ENCODE assay signal across 8 cellular contexts in genomic region chr5:173057062-173057924, GRCh38. TPM values are rescaled to one million over a fixed set of nuclear protein-coding genes. Genes with fewer than 3 reads are reported as not detected.
DNase-seq lines count a peak whose midpoint lies in the region; ATAC-seq, FAIRE-seq and TF ChIP-seq lines count a peak whose summit lies in the region.

No MANE protein-coding gene starts in this region.

- peak overlapping the region; percentile 93 for H3K4me3 Mint-ChIP-seq in T-helper 17 cell

- H3K27ac ChIP-seq in angular gyrus (ENCODE audit: low read depth, low read length) = peak overlapping the region; percentile 96
- H3K27ac ChIP-seq in right atrium auricular region = peak overlapping the region; percentile 99 to 100
- H3K27ac ChIP-seq in psoas muscle = peak overlapping the region; percentile 100

- H3K4me3 ChIP-seq in right atrium auricular region = peak overlapping the region; percentile 83 to 100
- H3K4me3 ChIP-seq in psoas muscle = peak overlapping the region; percentile 100

- H3K9me3 ChIP-seq in T-helper 17 cell (ENCODE audit: control insufficient read depth, low read length, poor library complexity, severe bottlenecking) = no peaks in the 10 kb centered on the region
- H3K9me3 ChIP-seq in right atrium auricular region = no peaks in the 10 kb centered on the region
- H3K9me3 ChIP-seq in psoas muscle = no peaks in the 10 kb centered on the region

- no peaks in the 10 kb centered on the region for H3K36me3 Mint-ChIP-seq in T-helper 17 cell (ENCODE audit: low read depth)

- 0 to 1% (median 0%) methylated on average over 34 to 38 of the region's 38 CpGs for WGBS in psoas muscle, 3 donors

- H3K4me1 ChIP-seq in right atrium auricular region (peaks cover 0 to 30% of the 10 kb centered on the region in 2 donors), psoas muscle (peaks cover 29% of the 10 kb centered on the region)

- H3K36me3 ChIP-seq in right atrium auricular region = no peaks in the 10 kb centered on the region
- no peaks in the 10 kb centered on the region for H3K36me3 ChIP-seq in psoas muscle (ENCODE audit: insufficient read depth in 1 of 2, low read depth in 1 of 2)

- H3K27me3 ChIP-seq in right atrium auricular region (no peaks in the 10 kb centered on the region), psoas muscle (ENCODE audit: insufficient read depth in 3 of 3, low read length in 2 of 3) (no peaks in the 10 kb centered on the region)

- intact Hi-C loops in psoas muscle (cut with DNase I) = loop anchor here (5.0 to 10.0 kb wide), 3 partner anchors 72 to 88 kb away; partner anchors contain the start of genes ATP6V0E1 (in 2 of the 2) and BNIP1 (in 1 of the 2)

- peak; percentile 30 for FAIRE-seq in urothelium cell line (lab: Jason Lieb, UNC)

- TF ChIP-seq CTCF in right atrium auricular region (IDR thresholded peaks at IDR 0.05) (no peak), psoas muscle (IDR thresholded peaks at IDR 0.05) (no peak)

- DNase-seq in NCI-H1694 treated with DMSO at 0.1 percent for 48 hours (lab: John Stamatoyannopoulos, UW) = peak; percentile 81
- peak; percentile 97 to 98 (median 97) for DNase-seq in T-helper 17 cell
- peak; percentile 100 for DNase-seq in right atrium auricular region (ENCODE audit: low spot score)
- peak; percentile 99 for DNase-seq in psoas muscle
- peak; percentile 98 for DNase-seq in urothelium cell line (ENCODE audit: low spot score)

- no peaks in the 10 kb centered on the region for H3K27me3 Mint-ChIP-seq in T-helper 17 cell

- peaks cover 21% of the 10 kb centered on the region for H3K4me1 Mint-ChIP-seq in T-helper 17 cell

- peak; percentile 63 for ATAC-seq in GM18499 (IDR thresholded peaks at IDR 0.05; ENCODE audit: insufficient read depth, unreplicated experiment)
- peak; percentile 78 for ATAC-seq in HG02938 (IDR thresholded peaks at IDR 0.05; ENCODE audit: unreplicated experiment)
- ATAC-seq in T-helper 17 cell = peak; percentile 83
- peak; percentile 94 to 96 (median 95) for ATAC-seq in psoas muscle

- H3K27ac Mint-ChIP-seq in T-helper 17 cell = peak overlapping the region; percentile 90

RNA-seq across cellular contexts. Expression of gene CREBRF, which starts 1.1 kb away (rescaled TPM):
- total RNA-seq in T-helper 17 cell = 100 to 1,000 TPM in 1 of 2 donors, 10 to 100 TPM in 1; 93.8 to 110 TPM
- 10 to 100 TPM; 20.9 to 22.5 TPM for total RNA-seq in right atrium auricular region
- total RNA-seq in psoas muscle = 10 to 100 TPM; 13.1 to 17.1 (median 14.0) TPM
- polyA plus RNA-seq in psoas muscle = 1 to 10 TPM in 2 of 3 donors, under 1 TPM in 1; 0.92 to 6.6 (median 4.5) TPM

Comparison
In these comparisons a context has a peak if more than half of its experiments do, and no peak if none do; other contexts are left out.
1. Peak in every context shown above with its lines: DNase-seq, ATAC-seq, H3K4me3 ChIP-seq and H3K27ac ChIP-seq.
2. RNA of gene CREBRF, which starts 1.1 kb away (total RNA-seq): 93.8 to 110 TPM in T-helper 17 cell; 20.9 to 22.5 TPM in right atrium auricular region and 13.1 to 17.1 TPM in psoas muscle; every median in the first group is over 4 times any median in the second.